ENCODE assay signal across 2 cellular contexts in genomic region chr20:54073288-54073687, GRCh38.
TF ChIP-seq lines count a peak whose summit lies in the region.

No MANE protein-coding gene starts in this region.

TF ChIP-seq in GM12878, 131 proteins besides CTCF, POLR2A, EP300 and RAD21:
- TF ChIP-seq TAF1 (IDR thresholded peaks at IDR 0.05; ENCODE audit: borderline replicate concordance, low read depth, low read length) (no peak), KDM1A (IDR thresholded peaks at IDR 0.05; ENCODE audit: borderline replicate concordance) (no peak), NR2F1 (conservative IDR thresholded peaks at IDR 0.05) (no peak), IRF5 (IDR thresholded peaks at IDR 0.05; ENCODE audit: borderline replicate concordance) (no peak), REST (IDR thresholded peaks at IDR 0.05; ENCODE audit: low read depth, low read length) (no peak), CREM (IDR thresholded peaks at IDR 0.05; ENCODE audit: low read depth) (no peak), NFXL1 (IDR thresholded peaks at IDR 0.05; ENCODE audit: borderline replicate concordance) (peak; percentile 81; the same call in 1 of the 2 replicates)

TF ChIP-seq in K562, 482 proteins besides CTCF, POLR2A, EP300 and RAD21:
- TF ChIP-seq CEBPB (tag; IDR thresholded peaks at IDR 0.05), result no peak
- TF ChIP-seq EWSR1 (IDR thresholded peaks at IDR 0.05; ENCODE audit: borderline replicate concordance, low read depth, partially characterized antibody), result peak; percentile 55
- TF ChIP-seq, protein P1, sequence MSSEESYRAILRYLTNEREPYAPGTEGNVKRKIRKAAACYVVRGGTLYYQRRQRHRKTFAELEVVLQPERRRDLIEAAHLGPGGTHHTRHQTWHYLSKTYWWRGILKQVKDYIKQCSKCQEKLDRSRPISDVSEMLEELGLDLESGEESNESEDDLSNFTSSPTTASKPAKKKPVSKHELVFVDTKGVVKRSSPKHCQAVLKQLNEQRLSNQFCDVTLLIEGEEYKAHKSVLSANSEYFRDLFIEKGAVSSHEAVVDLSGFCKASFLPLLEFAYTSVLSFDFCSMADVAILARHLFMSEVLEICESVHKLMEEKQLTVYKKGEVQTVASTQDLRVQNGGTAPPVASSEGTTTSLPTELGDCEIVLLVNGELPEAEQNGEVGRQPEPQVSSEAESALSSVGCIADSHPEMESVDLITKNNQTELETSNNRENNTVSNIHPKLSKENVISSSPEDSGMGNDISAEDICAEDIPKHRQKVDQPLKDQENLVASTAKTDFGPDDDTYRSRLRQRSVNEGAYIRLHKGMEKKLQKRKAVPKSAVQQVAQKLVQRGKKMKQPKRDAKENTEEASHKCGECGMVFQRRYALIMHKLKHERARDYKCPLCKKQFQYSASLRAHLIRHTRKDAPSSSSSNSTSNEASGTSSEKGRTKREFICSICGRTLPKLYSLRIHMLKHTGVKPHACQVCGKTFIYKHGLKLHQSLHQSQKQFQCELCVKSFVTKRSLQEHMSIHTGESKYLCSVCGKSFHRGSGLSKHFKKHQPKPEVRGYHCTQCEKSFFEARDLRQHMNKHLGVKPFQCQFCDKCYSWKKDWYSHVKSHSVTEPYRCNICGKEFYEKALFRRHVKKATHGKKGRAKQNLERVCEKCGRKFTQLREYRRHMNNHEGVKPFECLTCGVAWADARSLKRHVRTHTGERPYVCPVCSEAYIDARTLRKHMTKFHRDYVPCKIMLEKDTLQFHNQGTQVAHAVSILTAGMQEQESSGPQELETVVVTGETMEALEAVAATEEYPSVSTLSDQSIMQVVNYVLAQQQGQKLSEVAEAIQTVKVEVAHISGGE (CRISPR knock-in tag; IDR thresholded peaks at IDR 0.05), result peak in 1 of 3 experiments; percentile 67; a peak in 1 of 6 replicates
